In the genomic region with DNA sequence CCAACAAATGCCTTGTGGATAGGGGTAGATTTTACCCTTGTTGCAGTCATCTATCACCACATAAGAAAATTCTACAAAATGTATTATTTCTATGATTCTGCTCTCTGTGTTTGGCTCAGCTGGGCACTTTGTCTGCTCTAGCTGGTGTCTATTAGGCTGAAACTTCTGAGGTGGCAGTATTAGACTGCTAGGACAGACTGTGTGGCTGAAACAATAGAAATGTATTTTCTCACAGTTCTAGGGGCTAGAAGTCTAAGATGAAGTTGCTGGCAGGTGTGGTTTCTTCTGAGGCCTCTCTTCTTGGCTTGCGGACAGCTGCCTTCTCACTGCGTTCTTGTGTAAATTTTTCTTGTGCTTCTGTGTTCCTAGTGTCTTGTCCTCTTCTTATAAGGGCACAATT, we compare ENCODE assay signal across 9 cellular contexts.
"Had no signal": no experiment of that assay in that cellular context is flagged by ENCODE, and none has a peak within 500 bp of the region (broad histone marks: within the 10 kb centered on the region; RNA-seq: fewer than 3 reads in every experiment).

No MANE protein-coding gene starts in this region.

- H3K4me2 ChIP-seq: KMS-11 had no signal

- ATAC-seq: HepG2, K562 had no signal

- H3K4me3 Mint-ChIP-seq: IgD-negative memory B cell had no signal

- H3K27ac Mint-ChIP-seq: IgD-negative memory B cell had no signal

- H3K9ac ChIP-seq: KMS-11 had no signal

- H3K27ac ChIP-seq: HL-60, KMS-11 had no signal

- H3K36me3 Mint-ChIP-seq: IgD-negative memory B cell had no signal

- FAIRE-seq: HepG2, HTR-8/SVneo, K562 had no signal

- H3K4me3 ChIP-seq: K562 had no signal

- DNase-seq: IMR-90, KBM-7, KG1 had no signal

- H3K27me3 Mint-ChIP-seq: IgD-negative memory B cell had no signal

- H3K4me1 Mint-ChIP-seq: IgD-negative memory B cell had no signal
